8 cellular contexts compared by ENCODE assay signal in genomic region chr16:86554917-86555762, GRCh38. TPM values are rescaled to one million over a fixed set of nuclear protein-coding genes. Genes with fewer than 3 reads are reported as not detected.
DNase-seq lines count a peak whose midpoint lies in the region; ATAC-seq, FAIRE-seq and TF ChIP-seq lines count a peak whose summit lies in the region.

MTHFSD (minus strand) TSS chr16:86555235; CDS start chr16:86555184, 51 bp downstream.

- ATAC-seq in GM18873 (IDR thresholded peaks at IDR 0.05; ENCODE audit: low FRiP score, unreplicated experiment) (peak; percentile 48), HG03108 (IDR thresholded peaks at IDR 0.05; ENCODE audit: unreplicated experiment) (peak; percentile 79)

- FAIRE-seq in bronchial epithelial cell (lab: Jason Lieb, UNC), result no peak

- peaks cover 10% of the 10 kb centered on the region for H3K79me2 ChIP-seq in smooth muscle cell (ENCODE audit: low read depth)

- TF ChIP-seq CTCF in WI38 (IDR thresholded peaks at IDR 0.05; ENCODE audit: low read depth, low read length) (no peak), bronchial epithelial cell (IDR thresholded peaks at IDR 0.05; ENCODE audit: insufficient read depth, low read length, severe bottlenecking) (no peak), smooth muscle cell (IDR thresholded peaks at IDR 0.05; ENCODE audit: borderline replicate concordance, insufficient read depth, poor library complexity, severe bottlenecking) (no peak)

- H2AFZ ChIP-seq in smooth muscle cell (ENCODE audit: low read depth), result peak within 1 kb of the TSS; percentile 85

- H3K9ac ChIP-seq in smooth muscle cell (ENCODE audit: low read depth), result peak within 1 kb of the TSS; percentile 95

- no peaks in the 10 kb centered on the region for H3K27me3 ChIP-seq in bronchial epithelial cell (ENCODE audit: control insufficient read depth, insufficient read depth, low read length)
- no peaks in the 10 kb centered on the region for H3K27me3 ChIP-seq in smooth muscle cell (ENCODE audit: low read depth)

- peaks cover 11% of the 10 kb centered on the region for H3K4me1 ChIP-seq in smooth muscle cell (ENCODE audit: low read depth)

- H4K20me1 ChIP-seq in smooth muscle cell (ENCODE audit: low read depth), result no peaks in the 10 kb centered on the region

- H3K27ac ChIP-seq in smooth muscle cell (ENCODE audit: low read depth), result peak within 1 kb of the TSS; percentile 67

- peaks cover 4 to 13% (median 10%) of the 10 kb centered on the region in 3 donors for H3K27me3 Mint-ChIP-seq in immature natural killer cell (ENCODE audit: low read depth in 3 of 3)

- H3F3A ChIP-seq in smooth muscle cell (ENCODE audit: low read depth), result no peaks in the 10 kb centered on the region

- peak within 1 kb of the TSS; percentile 96 for H3K4me2 ChIP-seq in smooth muscle cell

- H3K27ac Mint-ChIP-seq in immature natural killer cell, result peak within 1 kb of the TSS; percentile 87 to 97 (median 92)

- no peaks in the 10 kb centered on the region for H3K9me3 Mint-ChIP-seq in immature natural killer cell

- in situ Hi-C loops in ACHN (cut with HindIII; ENCODE audit: low pct_ligation_motif_present, low pct_unique_long_range_greater_than_20kb, low sequenced_read_pairs), result no loop called here

- H3K4me1 Mint-ChIP-seq in immature natural killer cell, result peaks cover 25 to 43% of the 10 kb centered on the region in 2 donors

- DNase-seq in ACHN (peak; percentile 95), NCI-H2227 (lab: John Stamatoyannopoulos, UW; ENCODE audit: unreplicated experiment) (peak; percentile 94), bronchial epithelial cell (ENCODE audit: low read depth) (peak; percentile 69), immature natural killer cell (peak; percentile 96), smooth muscle cell (lab: John Stamatoyannopoulos, UW; ENCODE audit: unreplicated experiment) (peak; percentile 86)

- peak within 1 kb of the TSS; percentile 95 for H3K4me3 ChIP-seq in WI38 (ENCODE audit: low read depth, low read length)
- H3K4me3 ChIP-seq in bronchial epithelial cell (ENCODE audit: low read depth, low read length), result peak within 1 kb of the TSS; percentile 97
- peak within 1 kb of the TSS; percentile 81 for H3K4me3 ChIP-seq in smooth muscle cell

- H3K4me3 Mint-ChIP-seq in immature natural killer cell, result peak within 1 kb of the TSS; percentile 87 to 96 (median 92)

- H3K36me3 Mint-ChIP-seq in immature natural killer cell, result peaks cover 0 to 8% (median 4%) of the 10 kb centered on the region in 3 donors

- 7% methylated on average over 61 of the region's 71 CpGs for WGBS in smooth muscle cell (ENCODE audit: low lambda C conversion rate)

- no peaks in the 10 kb centered on the region for H3K9me3 ChIP-seq in smooth muscle cell (replicated peaks; ENCODE audit: low read depth)

- H3K36me3 ChIP-seq in bronchial epithelial cell (ENCODE audit: control insufficient read depth, insufficient read depth, low read length) (peaks cover 4% of the 10 kb centered on the region), smooth muscle cell (ENCODE audit: low read depth) (no peaks in the 10 kb centered on the region)

RNA-seq across cellular contexts. Expression of gene MTHFSD, which starts in this region (rescaled TPM):
- total RNA-seq in bronchial epithelial cell, result 13.2 and 19.7 TPM in 2 replicates
- 10 to 100 TPM in 2 of 3 donors, 1 to 10 TPM in 1; 7.9 to 15.5 (median 12.3) TPM for polyA plus RNA-seq in immature natural killer cell
- total RNA-seq in smooth muscle cell, result 14.7 and 23.0 TPM in 2 replicates
- polyA plus RNA-seq in smooth muscle cell, result 13.3 and 16.5 TPM in 2 replicates

Comparison
In these comparisons a context has a peak if more than half of its experiments do, and no peak if none do; other contexts are left out.
1. Peak in every context shown above with its lines: DNase-seq, ATAC-seq, H3K4me3 ChIP-seq and H3K27ac ChIP-seq.